ENCODE assay signal across 19 cellular contexts in the genomic region with DNA sequence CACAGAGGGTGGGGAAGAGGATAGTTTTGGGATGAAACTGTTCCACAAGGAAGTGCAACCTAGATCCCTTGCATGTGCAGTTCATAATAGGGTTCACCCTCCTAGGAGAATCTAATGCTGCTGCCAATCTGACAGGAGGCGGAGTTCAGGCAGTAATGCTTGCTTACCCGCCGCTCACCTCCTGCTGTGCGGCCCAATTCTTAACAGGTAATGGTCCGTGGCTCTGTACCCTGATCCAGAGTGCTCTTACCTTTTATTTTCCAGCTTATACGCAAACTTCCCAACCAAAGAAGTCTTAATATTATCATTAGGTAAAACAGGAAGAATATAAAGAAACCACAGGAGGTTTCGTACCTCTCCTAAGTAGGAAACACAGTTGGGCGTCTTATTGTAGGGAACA.
"Had no signal": no experiment of that assay in that cellular context is flagged by ENCODE, and none has a peak within 500 bp of the region (broad histone marks: within the 10 kb centered on the region; RNA-seq: fewer than 3 reads in every experiment).

No MANE protein-coding gene starts in this region.

- DNase-seq: activated CD4-positive, alpha-beta T cell treated with anti-CD3 and anti-CD28 coated beads for 48 hours; activated gamma-delta T cell; amniotic stem cell; effector memory CD4-positive, alpha-beta T cell; heart left ventricle; kidney; left lung; nucleus accumbens; sigmoid colon; stimulated activated CD4-positive, alpha-beta T cell treated with anti-CD3 and anti-CD28 coated beads, Interleukin-4, amount 100 ng/mL, for 24 hours; upper lobe of right lung; WERI-Rb-1 had no signal

- H3K27me3 Mint-ChIP-seq: activated naive CD4-positive, alpha-beta T cell treated with anti-CD3 and anti-CD28 coated beads, Interleukin-2, amount 50 U/mL, for 24 hours; dendritic cell treated with granulocyte-macrophage colony-stimulating factor and Interleukin-4, amounts not matched to agents 40 ng/mL and 50 ng/mL, for 4 days had no signal

- H3K27ac Mint-ChIP-seq: dendritic cell treated with granulocyte-macrophage colony-stimulating factor and Interleukin-4, amounts not matched to agents 40 ng/mL and 50 ng/mL, for 4 days; mesothelial cell of epicardium; nephron; stimulated activated effector memory CD8-positive, alpha-beta T cell treated with anti-CD3 and anti-CD28 coated beads, Interleukin-12 subunit alpha, Interleukin-12 subunit beta, amount 100 ng/mL, for 72 hours; T-helper 1 cell treated with Interleukin-12 subunit alpha and Interleukin-12 subunit beta and Interleukin-4 antibody, amounts not matched to agents 30 μg/mL and 1 μg/mL, for 36 hours had no signal

- H3K36me3 Mint-ChIP-seq: mesothelial cell of epicardium had no signal

- ATAC-seq: gastroesophageal sphincter; heart left ventricle; left lung; stimulated activated effector memory CD8-positive, alpha-beta T cell treated with anti-CD3 and anti-CD28 coated beads, Interleukin-12 subunit alpha, Interleukin-12 subunit beta, amount 100 ng/mL, for 72 hours; upper lobe of right lung had no signal

- H3K9me3 Mint-ChIP-seq: activated naive CD4-positive, alpha-beta T cell treated with anti-CD3 and anti-CD28 coated beads, Interleukin-2, amount 50 U/mL, for 24 hours; dendritic cell treated with granulocyte-macrophage colony-stimulating factor and Interleukin-4, amounts not matched to agents 40 ng/mL and 50 ng/mL, for 4 days; mesothelial cell of epicardium; nephron; stimulated activated effector memory CD8-positive, alpha-beta T cell treated with anti-CD3 and anti-CD28 coated beads, Interleukin-12 subunit alpha, Interleukin-12 subunit beta, amount 100 ng/mL, for 72 hours; T-helper 1 cell treated with Interleukin-12 subunit alpha and Interleukin-12 subunit beta and Interleukin-4 antibody, amounts not matched to agents 30 μg/mL and 1 μg/mL, for 36 hours had no signal

- H3K4me3 Mint-ChIP-seq: activated naive CD4-positive, alpha-beta T cell treated with anti-CD3 and anti-CD28 coated beads, Interleukin-2, amount 50 U/mL, for 24 hours; dendritic cell treated with granulocyte-macrophage colony-stimulating factor and Interleukin-4, amounts not matched to agents 40 ng/mL and 50 ng/mL, for 4 days; mesothelial cell of epicardium; nephron; stimulated activated effector memory CD8-positive, alpha-beta T cell treated with anti-CD3 and anti-CD28 coated beads, Interleukin-12 subunit alpha, Interleukin-12 subunit beta, amount 100 ng/mL, for 72 hours; T-helper 1 cell treated with Interleukin-12 subunit alpha and Interleukin-12 subunit beta and Interleukin-4 antibody, amounts not matched to agents 30 μg/mL and 1 μg/mL, for 36 hours had no signal

- H3K4me1 Mint-ChIP-seq: nephron had no signal
